ENCODE assay signal across 8 cellular contexts in genomic region chr11:65040520-65041205, GRCh38. TPM values are rescaled to one million over a fixed set of nuclear protein-coding genes. Genes with fewer than 3 reads are reported as not detected.
A peak's percentile ranks its signal among the peaks of the same experiment; 100 is the strongest.
DNase-seq lines count a peak whose midpoint lies in the region; ATAC-seq, FAIRE-seq and TF ChIP-seq lines count a peak whose summit lies in the region.

No MANE protein-coding gene starts in this region.

- ATAC-seq in HG02678 (IDR thresholded peaks at IDR 0.05; ENCODE audit: unreplicated experiment) (peak; percentile 89), pancreas (peak; percentile 94 to 97 (median 95))
- peak; percentile 95 for ATAC-seq in activated naive CD8-positive, alpha-beta T cell treated with anti-CD3 and anti-CD28 coated beads, Interleukin-2, amount 10 ng/mL, durations not matched to agents 7 days and 5 days (ENCODE audit: low read depth)

- no peaks in the 10 kb centered on the region for H3K9me3 Mint-ChIP-seq in activated naive CD8-positive, alpha-beta T cell treated with anti-CD3 and anti-CD28 coated beads, Interleukin-2, amount 10 ng/mL, durations not matched to agents 7 days and 5 days

- H3K36me3 Mint-ChIP-seq in activated naive CD8-positive, alpha-beta T cell treated with anti-CD3 and anti-CD28 coated beads, Interleukin-2, amount 10 ng/mL, durations not matched to agents 7 days and 5 days, result peaks cover 2% of the 10 kb centered on the region

- intact Hi-C loops in pancreas (cut with DNase I), result no loop called here
- intact Hi-C loops in tibial artery (cut with DNase I; ENCODE audit: low total_unique reads), result no loop called here

- TF ChIP-seq CTCF in GM12864 (IDR thresholded peaks at IDR 0.05; ENCODE audit: low read depth, low read length, missing control alignments), result no peak
- TF ChIP-seq CTCF in cardiac muscle cell (IDR thresholded peaks at IDR 0.05; ENCODE audit: low read depth, low read length), result no peak
- no peak for TF ChIP-seq CTCF in pancreas (IDR thresholded peaks at IDR 0.05)
- TF ChIP-seq CTCF in tibial artery (IDR thresholded peaks at IDR 0.05), result peak in 1 of 2 experiments; percentile 8

- H3K9me3 ChIP-seq in cardiac muscle cell (ENCODE audit: low read depth) (no peaks in the 10 kb centered on the region), pancreas (no peaks in the 10 kb centered on the region), tibial artery (no peaks in the 10 kb centered on the region)

- POLR2A ChIA-PET in activated naive CD8-positive, alpha-beta T cell treated with anti-CD3 and anti-CD28 coated beads, Interleukin-2, amount 10 ng/mL, durations not matched to agents 7 days and 5 days (lab: Charles Lee), result interaction anchor here (0.6 to 2.7 kb wide), 24 partner anchors 9 to 238 kb away, joined by 3 to 22 read pairs (median 4); partner anchors contain the start of genes ARL2, CAPN1, FAU and MAP4K2

- WGBS in pancreas, 2 donors, result 1% methylated on average over 42 to 43 of the region's 43 CpGs

- no peaks in the 10 kb centered on the region for H3K27me3 ChIP-seq in cardiac muscle cell
- H3K27me3 ChIP-seq in pancreas, result no peaks in the 10 kb centered on the region
- H3K27me3 ChIP-seq in tibial artery, result no peaks in the 10 kb centered on the region

- no peaks in the 10 kb centered on the region for H3K27me3 Mint-ChIP-seq in activated naive CD8-positive, alpha-beta T cell treated with anti-CD3 and anti-CD28 coated beads, Interleukin-2, amount 10 ng/mL, durations not matched to agents 7 days and 5 days

- DNase-seq in GM12864 (ENCODE audit: low read depth), result peak; percentile 87
- DNase-seq in NCI-H1105 treated with DMSO at 0.1 percent for 48 hours (lab: John Stamatoyannopoulos, UW), result peak; percentile 99
- DNase-seq in SKM-1 treated with dmso at 0.1 percent for 144 hours (lab: John Stamatoyannopoulos, UW; ENCODE audit: unreplicated experiment), result peak; percentile 95
- no peak for DNase-seq in activated naive CD8-positive, alpha-beta T cell treated with anti-CD3 and anti-CD28 coated beads, Interleukin-2, amount 10 ng/mL, durations not matched to agents 7 days and 5 days
- peak; percentile 95 to 96 for DNase-seq in cardiac muscle cell (ENCODE audit: low read depth in 1 of 2, low spot score in 1 of 2)
- peak; percentile 85 to 95 (median 88) for DNase-seq in pancreas
- DNase-seq in tibial artery, result peak; percentile 91 to 93

- peak overlapping the region; percentile 80 for H3K27ac ChIP-seq in cardiac muscle cell
- peak overlapping the region; percentile 83 to 91 (median 88) for H3K27ac ChIP-seq in pancreas
- peak overlapping the region; percentile 87 to 92 for H3K27ac ChIP-seq in tibial artery

- peaks cover 13% of the 10 kb centered on the region for H3K4me1 Mint-ChIP-seq in activated naive CD8-positive, alpha-beta T cell treated with anti-CD3 and anti-CD28 coated beads, Interleukin-2, amount 10 ng/mL, durations not matched to agents 7 days and 5 days

- peak overlapping the region; percentile 96 for H3K27ac Mint-ChIP-seq in activated naive CD8-positive, alpha-beta T cell treated with anti-CD3 and anti-CD28 coated beads, Interleukin-2, amount 10 ng/mL, durations not matched to agents 7 days and 5 days

- peak overlapping the region; percentile 81 for H3K4me3 ChIP-seq in GM12864 (ENCODE audit: low read depth, low read length)
- peak overlapping the region; percentile 58 for H3K4me3 ChIP-seq in cardiac muscle cell
- H3K4me3 ChIP-seq in pancreas, result peak overlapping the region; percentile 55 to 88 (median 82)
- H3K4me3 ChIP-seq in tibial artery, result peak overlapping the region; percentile 70 to 82

- FAIRE-seq in pancreas (lab: Jason Lieb, UNC), result peak; percentile 13

- H3K36me3 ChIP-seq in cardiac muscle cell, result peaks cover 12% of the 10 kb centered on the region
- peaks cover 0 to 2% (median 0%) of the 10 kb centered on the region in 3 donors for H3K36me3 ChIP-seq in pancreas
- H3K36me3 ChIP-seq in tibial artery, result peaks cover 23 to 62% (median 30%) of the 10 kb centered on the region in 3 donors

- H3K4me1 ChIP-seq in cardiac muscle cell (ENCODE audit: low read depth) (peaks cover 4% of the 10 kb centered on the region), pancreas (peaks cover 0 to 22% (median 0%) of the 10 kb centered on the region in 3 donors), tibial artery (peaks cover 0 to 29% (median 18%) of the 10 kb centered on the region in 4 donors)

- peak overlapping the region; percentile 82 for H3K4me3 Mint-ChIP-seq in activated naive CD8-positive, alpha-beta T cell treated with anti-CD3 and anti-CD28 coated beads, Interleukin-2, amount 10 ng/mL, durations not matched to agents 7 days and 5 days

RNA-seq across cellular contexts. Expression of gene SAC3D1, which starts 0.3 kb away (rescaled TPM):
- total RNA-seq in activated naive CD8-positive, alpha-beta T cell treated with anti-CD3 and anti-CD28 coated beads, Interleukin-2, amount 10 ng/mL, durations not matched to agents 7 days and 5 days, result 10 to 100 TPM; 24.2 to 25.8 TPM
- total RNA-seq in cardiac muscle cell, result 22.3 and 24.6 TPM in 2 replicates
- 23.6 and 32.7 TPM in 2 replicates for polyA plus RNA-seq in cardiac muscle cell
- 1 to 10 TPM; 3.5 to 5.5 (median 4.4) TPM for total RNA-seq in pancreas
- 1 to 10 TPM; 4.9 to 7.3 TPM for polyA plus RNA-seq in pancreas

RNA-seq across cellular contexts. Expression of gene SNX15, which starts 13.4 kb away (rescaled TPM):
- total RNA-seq in activated naive CD8-positive, alpha-beta T cell treated with anti-CD3 and anti-CD28 coated beads, Interleukin-2, amount 10 ng/mL, durations not matched to agents 7 days and 5 days, result 10 to 100 TPM; 22.4 to 28.3 TPM
- 24.5 and 33.0 TPM in 2 replicates for total RNA-seq in cardiac muscle cell
- 38.4 and 41.3 TPM in 2 replicates for polyA plus RNA-seq in cardiac muscle cell
- total RNA-seq in pancreas, result 10 to 100 TPM in 3 of 6 donors, 1 to 10 TPM in 3; 8.7 to 18.3 (median 9.9) TPM
- 10 to 100 TPM; 10.5 to 13.8 TPM for polyA plus RNA-seq in pancreas

RNA-seq across cellular contexts. Expression of gene NAALADL1, which starts 17.7 kb away (rescaled TPM):
- 10 to 100 TPM; 19.8 to 22.3 TPM for total RNA-seq in activated naive CD8-positive, alpha-beta T cell treated with anti-CD3 and anti-CD28 coated beads, Interleukin-2, amount 10 ng/mL, durations not matched to agents 7 days and 5 days
- total RNA-seq in cardiac muscle cell (2.3 TPM in 1 of 2 replicates, not detected in the other), pancreas (1 to 10 TPM in 4 of 6 donors, under 1 TPM in 2; 0.51 to 2.7 (median 1.0) TPM)
- polyA plus RNA-seq in cardiac muscle cell (0.59 and 0.84 TPM in 2 replicates), pancreas (1 to 10 TPM; 4.7 to 7.6 TPM)

RNA-seq across cellular contexts. Expression of gene ARL2, which starts 26.7 kb away (rescaled TPM):
- 10 to 100 TPM; 69.5 to 70.2 TPM for total RNA-seq in activated naive CD8-positive, alpha-beta T cell treated with anti-CD3 and anti-CD28 coated beads, Interleukin-2, amount 10 ng/mL, durations not matched to agents 7 days and 5 days
- 189 and 224 TPM in 2 replicates for total RNA-seq in cardiac muscle cell
- polyA plus RNA-seq in cardiac muscle cell, result 230 and 246 TPM in 2 replicates
- 10 to 100 TPM; 27.8 to 47.0 (median 31.7) TPM for total RNA-seq in pancreas
- polyA plus RNA-seq in pancreas, result 10 to 100 TPM; 60.0 to 79.1 TPM

RNA-seq across cellular contexts. Expression of gene CDCA5, which starts 43.2 kb away (rescaled TPM):
- 10 to 100 TPM; 85.5 to 95.7 TPM for total RNA-seq in activated naive CD8-positive, alpha-beta T cell treated with anti-CD3 and anti-CD28 coated beads, Interleukin-2, amount 10 ng/mL, durations not matched to agents 7 days and 5 days
- total RNA-seq in cardiac muscle cell (14.6 and 18.1 TPM in 2 replicates), pancreas (1 to 10 TPM in 1 of 6 donors, under 1 TPM in 5; 0.08 to 1.2 (median 0.50) TPM)
- polyA plus RNA-seq in cardiac muscle cell (14.2 and 21.7 TPM in 2 replicates), pancreas (under 1 TPM; 0.27 to 0.38 TPM)
